Comparison of ENCODE assay signal across 18 cellular contexts in the genomic region with DNA sequence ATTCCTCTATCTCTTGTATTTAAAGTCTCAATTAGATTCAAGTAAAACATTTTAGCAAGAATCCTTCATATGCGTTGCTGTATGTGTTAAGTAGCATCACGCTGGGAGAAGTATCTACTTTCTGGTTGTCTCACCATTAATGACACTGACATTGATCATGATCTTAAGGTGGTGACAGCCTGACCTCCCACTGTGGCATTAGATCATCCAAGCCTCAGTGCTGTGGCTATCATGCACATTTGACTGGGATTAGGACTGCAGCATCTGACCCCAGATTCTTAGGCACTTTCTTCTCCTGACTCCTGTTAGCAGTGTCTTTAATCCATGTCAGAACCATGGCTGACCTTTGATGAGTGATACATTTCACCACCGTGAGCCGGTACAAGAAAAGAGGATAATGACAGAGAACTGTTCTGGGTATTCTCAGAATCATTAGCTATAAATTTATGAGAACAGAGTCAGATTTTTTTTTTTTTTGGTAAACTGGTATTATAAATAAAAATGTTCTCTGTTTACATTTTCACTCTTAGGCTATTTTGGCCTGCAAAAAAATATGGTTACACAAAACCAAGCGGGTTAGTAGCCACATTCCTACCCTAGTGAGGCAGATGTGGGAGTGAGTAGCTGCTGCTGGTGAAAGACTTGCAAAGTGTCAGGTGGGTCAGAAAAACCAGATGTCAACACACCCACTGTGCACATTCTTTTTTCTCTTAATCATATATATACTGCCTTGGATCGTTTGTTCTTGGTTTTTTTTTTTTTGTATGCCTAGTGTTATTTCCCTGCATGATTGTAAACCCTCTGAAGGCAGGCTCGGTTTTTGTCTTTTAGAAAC.
A peak's percentile ranks its signal among the peaks of the same experiment; 100 is the strongest.
DNase-seq lines count a peak whose midpoint lies in the region; ATAC-seq, FAIRE-seq and TF ChIP-seq lines count a peak whose summit lies in the region.
"Had no signal": no experiment of that assay in that cellular context is flagged by ENCODE, and none has a peak within 500 bp of the region (broad histone marks: within the 10 kb centered on the region; RNA-seq: fewer than 3 reads in every experiment).

No MANE protein-coding gene starts in this region.

- CTCF ChIA-PET in HEK293 (lab: Yijun Ruan, JAX), result interaction anchor here (0.6 to 0.7 kb wide), 3 partner anchors 454 to 502 kb away, joined by 3 to 6 read pairs (median 4); no protein-coding TSS in a partner anchor

- H3K4me3 Mint-ChIP-seq in astrocyte (ENCODE audit: unreplicated experiment), result no peak overlapping the region
- H3K4me3 Mint-ChIP-seq in stimulated activated naive B cell treated with anti-CD40 and anti-IgM and Interleukin-4, amounts not matched to agents 10 μg/mL and 1 μg/mL and 100 μg/mL, for 72 hours, result no peak overlapping the region
- H3K4me3 Mint-ChIP-seq: immature natural killer cell had no signal

- no peaks in the 10 kb centered on the region for H3K4me1 ChIP-seq in HEK293 (ENCODE audit: control insufficient read depth, insufficient read depth, low read length)
- H3K4me1 ChIP-seq in astrocyte (ENCODE audit: insufficient read depth, low read length), result peaks cover 13% of the 10 kb centered on the region
- H3K4me1 ChIP-seq: body of pancreas, right atrium auricular region had no signal

- H3K27me3 ChIP-seq in astrocyte (ENCODE audit: insufficient read depth, low read length) (no peaks in the 10 kb centered on the region), MG63 (no peaks in the 10 kb centered on the region)
- H3K27me3 ChIP-seq: body of pancreas, right atrium auricular region had no signal

- no peak overlapping the region for H3K9ac ChIP-seq in astrocyte (ENCODE audit: low read length)

- H3K27ac Mint-ChIP-seq in astrocyte (ENCODE audit: unreplicated experiment), result peak overlapping the region; percentile 16
- no peak overlapping the region for H3K27ac Mint-ChIP-seq in stimulated activated naive B cell treated with anti-CD40 and anti-IgM and Interleukin-4, amounts not matched to agents 10 μg/mL and 1 μg/mL and 100 μg/mL, for 72 hours
- H3K27ac Mint-ChIP-seq: immature natural killer cell had no signal

- in situ Hi-C loops in G401 (cut with HindIII; ENCODE audit: low sequenced_read_pairs), result no loop called here

- H3K9me3 ChIP-seq in HEK293 (ENCODE audit: control insufficient read depth, insufficient read depth, low read depth, low read length), result no peaks in the 10 kb centered on the region
- H3K9me3 ChIP-seq in astrocyte (ENCODE audit: insufficient read depth, low read depth, low read length), result no peaks in the 10 kb centered on the region
- no peaks in the 10 kb centered on the region for H3K9me3 ChIP-seq in MG63
- H3K9me3 ChIP-seq: body of pancreas, right atrium auricular region had no signal

- no peak overlapping the region for H3K4me3 ChIP-seq in AG10803 (ENCODE audit: low read length)
- no peak overlapping the region for H3K4me3 ChIP-seq in HEK293 (ENCODE audit: low read depth, low read length)
- H3K4me3 ChIP-seq in astrocyte (ENCODE audit: insufficient read depth, low read depth, low read length), result no peak overlapping the region
- H3K4me3 ChIP-seq in MG63, result no peak overlapping the region
- H3K4me3 ChIP-seq: body of pancreas, right atrium auricular region had no signal

- FAIRE-seq in astrocyte (lab: Jason Lieb, UNC), result peak; percentile 86

- no peak for ATAC-seq in stimulated activated naive B cell treated with anti-CD40 and anti-IgM and Interleukin-4, amounts not matched to agents 10 μg/mL and 1 μg/mL and 100 μg/mL, for 72 hours (replicated peaks)
- no peak for ATAC-seq in HG02610 (IDR thresholded peaks at IDR 0.05; ENCODE audit: unreplicated experiment)
- ATAC-seq: body of pancreas had no signal

- no peak for TF ChIP-seq CTCF in AG10803 (conservative IDR thresholded peaks at IDR 0.05; ENCODE audit: low read length)
- TF ChIP-seq CTCF in HEK293 (tag by site-specific recombination; IDR thresholded peaks at IDR 0.05), result no peak
- TF ChIP-seq CTCF in astrocyte (IDR thresholded peaks at IDR 0.05; ENCODE audit: insufficient read depth, low read depth, low read length), result no peak

- peaks cover 10% of the 10 kb centered on the region for H3K4me1 Mint-ChIP-seq in astrocyte (ENCODE audit: low read depth, unreplicated experiment)
- peaks cover 2 to 7% of the 10 kb centered on the region in 2 donors for H3K4me1 Mint-ChIP-seq in stimulated activated naive B cell treated with anti-CD40 and anti-IgM and Interleukin-4, amounts not matched to agents 10 μg/mL and 1 μg/mL and 100 μg/mL, for 72 hours

- H2AFZ ChIP-seq in astrocyte (ENCODE audit: low read depth, low read length), result no peak overlapping the region

- no peaks in the 10 kb centered on the region for H3K27me3 Mint-ChIP-seq in astrocyte (ENCODE audit: low read depth, unreplicated experiment)
- no peaks in the 10 kb centered on the region for H3K27me3 Mint-ChIP-seq in stimulated activated naive B cell treated with anti-CD40 and anti-IgM and Interleukin-4, amounts not matched to agents 10 μg/mL and 1 μg/mL and 100 μg/mL, for 72 hours

- H3K79me2 ChIP-seq in astrocyte (ENCODE audit: insufficient read depth, low read length), result no peaks in the 10 kb centered on the region

- no peaks in the 10 kb centered on the region for H3K9me3 Mint-ChIP-seq in astrocyte (ENCODE audit: unreplicated experiment)
- H3K9me3 Mint-ChIP-seq in stimulated activated naive B cell treated with anti-CD40 and anti-IgM and Interleukin-4, amounts not matched to agents 10 μg/mL and 1 μg/mL and 100 μg/mL, for 72 hours, result no peaks in the 10 kb centered on the region
- H3K9me3 Mint-ChIP-seq: immature natural killer cell had no signal

- H3K4me2 ChIP-seq in astrocyte (ENCODE audit: low read length), result peak overlapping the region; percentile 31

- no peaks in the 10 kb centered on the region for H4K20me1 ChIP-seq in astrocyte (ENCODE audit: insufficient read depth, low read length)

- H3K36me3 ChIP-seq in HEK293 (ENCODE audit: control insufficient read depth in 2 of 2, insufficient read depth in 1 of 2, low read length in 2 of 2), result no peaks in the 10 kb centered on the region
- H3K36me3 ChIP-seq in astrocyte (ENCODE audit: insufficient read depth, low read length), result no peaks in the 10 kb centered on the region
- H3K36me3 ChIP-seq in MG63, result no peaks in the 10 kb centered on the region
- H3K36me3 ChIP-seq: right atrium auricular region had no signal

- POLR2A ChIA-PET in HEK293 (lab: Yijun Ruan, JAX), result no interaction called here

- H3K27ac ChIP-seq in HEK293 (ENCODE audit: extremely low read depth, low read depth, low read length), result no peak overlapping the region
- H3K27ac ChIP-seq in astrocyte (ENCODE audit: low read depth, low read length), result peak overlapping the region; percentile 48
- H3K27ac ChIP-seq: body of pancreas, right atrium auricular region, VCaP had no signal

- H3K36me3 Mint-ChIP-seq in astrocyte (ENCODE audit: low read depth, unreplicated experiment), result no peaks in the 10 kb centered on the region
- no peaks in the 10 kb centered on the region for H3K36me3 Mint-ChIP-seq in stimulated activated naive B cell treated with anti-CD40 and anti-IgM and Interleukin-4, amounts not matched to agents 10 μg/mL and 1 μg/mL and 100 μg/mL, for 72 hours
- H3K36me3 Mint-ChIP-seq: immature natural killer cell had no signal

- DNase-seq in AG10803 (ENCODE audit: low read depth) (peak; percentile 82), astrocyte (ENCODE audit: low read depth) (peak; percentile 79), glomerular visceral epithelial cell (ENCODE audit: extremely low spot score) (peak; percentile 27), MG63 (no peak), G401 (ENCODE audit: low spot score) (no peak)
- DNase-seq in stimulated activated naive B cell treated with anti-CD40 and anti-IgM and Interleukin-4, amounts not matched to agents 10 μg/mL and 1 μg/mL and 100 μg/mL, for 72 hours, result no peak
- DNase-seq: activated gamma-delta T cell treated with Interleukin-2 at 50 U/mL for 16 hours, body of pancreas, C1 segment of cervical spinal cord, DMS 273 treated with DMSO at 0.1 percent for 48 hours, glutamatergic neuron, immature natural killer cell, NCI-H2029, SW 1271 had no signal

TF ChIP-seq in HEK293, 187 proteins besides CTCF, POLR2A, EP300 and RAD21 (continues in another document):
- TF ChIP-seq, protein P1, sequence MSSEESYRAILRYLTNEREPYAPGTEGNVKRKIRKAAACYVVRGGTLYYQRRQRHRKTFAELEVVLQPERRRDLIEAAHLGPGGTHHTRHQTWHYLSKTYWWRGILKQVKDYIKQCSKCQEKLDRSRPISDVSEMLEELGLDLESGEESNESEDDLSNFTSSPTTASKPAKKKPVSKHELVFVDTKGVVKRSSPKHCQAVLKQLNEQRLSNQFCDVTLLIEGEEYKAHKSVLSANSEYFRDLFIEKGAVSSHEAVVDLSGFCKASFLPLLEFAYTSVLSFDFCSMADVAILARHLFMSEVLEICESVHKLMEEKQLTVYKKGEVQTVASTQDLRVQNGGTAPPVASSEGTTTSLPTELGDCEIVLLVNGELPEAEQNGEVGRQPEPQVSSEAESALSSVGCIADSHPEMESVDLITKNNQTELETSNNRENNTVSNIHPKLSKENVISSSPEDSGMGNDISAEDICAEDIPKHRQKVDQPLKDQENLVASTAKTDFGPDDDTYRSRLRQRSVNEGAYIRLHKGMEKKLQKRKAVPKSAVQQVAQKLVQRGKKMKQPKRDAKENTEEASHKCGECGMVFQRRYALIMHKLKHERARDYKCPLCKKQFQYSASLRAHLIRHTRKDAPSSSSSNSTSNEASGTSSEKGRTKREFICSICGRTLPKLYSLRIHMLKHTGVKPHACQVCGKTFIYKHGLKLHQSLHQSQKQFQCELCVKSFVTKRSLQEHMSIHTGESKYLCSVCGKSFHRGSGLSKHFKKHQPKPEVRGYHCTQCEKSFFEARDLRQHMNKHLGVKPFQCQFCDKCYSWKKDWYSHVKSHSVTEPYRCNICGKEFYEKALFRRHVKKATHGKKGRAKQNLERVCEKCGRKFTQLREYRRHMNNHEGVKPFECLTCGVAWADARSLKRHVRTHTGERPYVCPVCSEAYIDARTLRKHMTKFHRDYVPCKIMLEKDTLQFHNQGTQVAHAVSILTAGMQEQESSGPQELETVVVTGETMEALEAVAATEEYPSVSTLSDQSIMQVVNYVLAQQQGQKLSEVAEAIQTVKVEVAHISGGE (tag by site-specific recombination; conservative IDR thresholded peaks at IDR 0.05; ENCODE audit: low read depth), result no peak
- 0 out of 2 replicates have a peak, but pooled peaks have one; percentile 54 for TF ChIP-seq ZNF324 (tag by site-specific recombination; IDR thresholded peaks at IDR 0.05)

Comparison
In these comparisons a context has a peak if more than half of its experiments do, and no peak if none do; other contexts are left out.
1. DNase-seq: peak in AG10803 (single experiment), astrocyte (single experiment) and glomerular visceral epithelial cell (single experiment); none in MG63 (single experiment), G401 (single experiment) and stimulated activated naive B cell treated with anti-CD40 and anti-IgM and Interleukin-4, amounts not matched to agents 10 μg/mL and 1 μg/mL and 100 μg/mL, for 72 hours (single experiment).